Comparison of ENCODE assay signal across 9 cellular contexts in genomic region chr11:71080239-71081097, GRCh38.
DNase-seq lines count a peak whose midpoint lies in the region; ATAC-seq and TF ChIP-seq lines count a peak whose summit lies in the region.
"Had no signal": no experiment of that assay in that cellular context is flagged by ENCODE, and none has a peak within 500 bp of the region (broad histone marks: within the 10 kb centered on the region; RNA-seq: fewer than 3 reads in every experiment).

No MANE protein-coding gene starts in this region.

- intact Hi-C loops in CD14-positive monocyte (cut with micrococcal nuclease), result no loop called here
- intact Hi-C loops in HCT116 (cut with micrococcal nuclease), result loop anchor here (1.0 kb wide), 2 partner anchors 265 to 613 kb away; no protein-coding TSS in a partner anchor
- intact Hi-C loops in activated CD8-positive, alpha-beta T cell treated with anti-CD3 and anti-CD28 coated beads for 36 hours (cut with micrococcal nuclease), result no loop called here

- H3K9me3 Mint-ChIP-seq in CD14-positive monocyte, result peaks cover 0 to 2% (median 0%) of the 10 kb centered on the region in 7 donors
- H3K9me3 Mint-ChIP-seq in activated CD8-positive, alpha-beta T cell treated with anti-CD3 and anti-CD28 coated beads for 36 hours, result no peaks in the 10 kb centered on the region
- H3K9me3 Mint-ChIP-seq: IgD-negative memory B cell had no signal

- CTCF ChIA-PET in HCT116 (lab: Charles Lee), result no interaction called here
- CTCF ChIA-PET in activated CD8-positive, alpha-beta T cell treated with anti-CD3 and anti-CD28 coated beads for 36 hours (lab: Charles Lee), result no interaction called here

- H3K9me3 ChIP-seq in HCT116 (ENCODE audit: control insufficient read depth in 1 of 2, insufficient read depth in 1 of 2, low read depth in 1 of 2, low read length in 2 of 2), result no peaks in the 10 kb centered on the region
- H3K9me3 ChIP-seq in trophoblast cell (ENCODE audit: insufficient read depth, low read depth, low read length), result peaks cover 3% of the 10 kb centered on the region

- RAD21 ChIA-PET in HCT116 (lab: Charles Lee; ENCODE audit: low non-redundant PET in 1 of 2, low total read pairs in 2 of 2, uncharacterized antibody in 2 of 2, unreplicated experiment in 2 of 2), result no interaction called here

- DNase-seq in CD14-positive monocyte (ENCODE audit: low spot score) (no peak), HCT116 (ENCODE audit: low read depth, low spot score) (peak; percentile 79), NCI-H345 treated with DMSO at 0.1 percent for 48 hours (lab: John Stamatoyannopoulos, UW; ENCODE audit: unreplicated experiment) (peak; percentile 59), foreskin melanocyte (peak; percentile 2), trophoblast cell (peak; percentile 51 to 84), cortex of kidney (lab: John Stamatoyannopoulos, UW) (no peak)
- peak; percentile 85 for DNase-seq in activated CD8-positive, alpha-beta T cell treated with anti-CD3 and anti-CD28 coated beads for 36 hours

- H3K36me3 ChIP-seq in HCT116 (ENCODE audit: control insufficient read depth in 1 of 2, insufficient read depth in 2 of 2, low read length in 2 of 2) (no peaks in the 10 kb centered on the region), trophoblast cell (ENCODE audit: control insufficient read depth in 1 of 2, insufficient read depth in 2 of 2, low read length in 2 of 2) (peaks cover 9 to 13% of the 10 kb centered on the region in 2 experiments)

- H3K23ac ChIP-seq in trophoblast cell (ENCODE audit: low read length), result no peak overlapping the region

- no peaks in the 10 kb centered on the region for H3K9me2 ChIP-seq in HCT116 (ENCODE audit: insufficient read depth)

- BruUV-seq in HCT116 (replicated peaks; lab: Mats Ljungman, UMichigan), result no TSS peak

- H4K91ac ChIP-seq in trophoblast cell (ENCODE audit: low read depth, low read length), result no peak overlapping the region

- H3K4me1 ChIP-seq in HCT116 (ENCODE audit: control insufficient read depth in 1 of 2, insufficient read depth in 2 of 2, low read length in 2 of 2) (peaks cover 0 to 7% of the 10 kb centered on the region in 2 experiments; a peak in 1 of 4 replicates), trophoblast cell (ENCODE audit: control insufficient read depth in 1 of 2, insufficient read depth in 2 of 2, low read length in 2 of 2) (no peaks in the 10 kb centered on the region)

- H3K4ac ChIP-seq in trophoblast cell (ENCODE audit: low read depth, low read length), result no peak overlapping the region

- WGBS in trophoblast cell (ENCODE audit: extremely low coverage, insufficient coverage, insufficient read length), result no CpG with 5 or more reads among the region's 25 CpGs

- H2BK12ac ChIP-seq in trophoblast cell (ENCODE audit: low read length), result no peak overlapping the region

- H2BK120ac ChIP-seq in trophoblast cell (ENCODE audit: insufficient read depth, low read length, poor library complexity), result no peak overlapping the region

- POLR2A ChIA-PET in HCT116 (lab: Charles Lee), result no interaction called here
- POLR2A ChIA-PET in activated CD8-positive, alpha-beta T cell treated with anti-CD3 and anti-CD28 coated beads for 36 hours (lab: Charles Lee), result no interaction called here

- peak; percentile 89 for TF ChIP-seq RAD21 in HCT116 (IDR thresholded peaks at IDR 0.05; ENCODE audit: low read depth)

- H3K18ac ChIP-seq in trophoblast cell (ENCODE audit: low read length), result no peak overlapping the region

- H3K14ac ChIP-seq in trophoblast cell (ENCODE audit: low read length), result no peak overlapping the region

- H4K12ac ChIP-seq in trophoblast cell (ENCODE audit: low read depth, low read length), result no peak overlapping the region

- H3K4me2 ChIP-seq in HCT116 (ENCODE audit: low read length) (no peak overlapping the region), trophoblast cell (ENCODE audit: low read length) (no peak overlapping the region)

- H2AK5ac ChIP-seq in trophoblast cell (ENCODE audit: low read length), result no peak overlapping the region

- H3K79me2 ChIP-seq in HCT116 (ENCODE audit: insufficient read depth, low read length) (no peaks in the 10 kb centered on the region), trophoblast cell (ENCODE audit: control insufficient read depth, insufficient read depth, low read length, poor library complexity) (no peaks in the 10 kb centered on the region)

- H3K27me3 Mint-ChIP-seq in CD14-positive monocyte (ENCODE audit: low read depth in 3 of 3), result peaks cover 2 to 9% (median 4%) of the 10 kb centered on the region in 3 donors
- H3K27me3 Mint-ChIP-seq in activated CD8-positive, alpha-beta T cell treated with anti-CD3 and anti-CD28 coated beads for 36 hours, result no peaks in the 10 kb centered on the region

- ATAC-seq in HCT116 (peak; percentile 97), HG02840 (IDR thresholded peaks at IDR 0.05; ENCODE audit: low FRiP score, unreplicated experiment) (no peak)
- peak; percentile 81 for ATAC-seq in activated CD8-positive, alpha-beta T cell treated with anti-CD3 and anti-CD28 coated beads for 36 hours

- H2AFZ ChIP-seq in HCT116 (ENCODE audit: low read depth, low read length, poor library complexity, severe bottlenecking), result no peak overlapping the region
- H2AFZ ChIP-seq in trophoblast cell (ENCODE audit: insufficient read depth, low read length, poor library complexity), result no peak overlapping the region

- H4K8ac ChIP-seq in trophoblast cell (ENCODE audit: low read depth, low read length), result no peak overlapping the region

- H4K20me1 ChIP-seq in HCT116 (ENCODE audit: insufficient read depth), result no peaks in the 10 kb centered on the region

- H3K4me3 Mint-ChIP-seq in CD14-positive monocyte, result no peak overlapping the region
- no peak overlapping the region for H3K4me3 Mint-ChIP-seq in activated CD8-positive, alpha-beta T cell treated with anti-CD3 and anti-CD28 coated beads for 36 hours

- H3K27ac Mint-ChIP-seq in CD14-positive monocyte, result no peak overlapping the region
- no peak overlapping the region for H3K27ac Mint-ChIP-seq in activated CD8-positive, alpha-beta T cell treated with anti-CD3 and anti-CD28 coated beads for 36 hours
- H3K27ac Mint-ChIP-seq: IgD-negative memory B cell had no signal

- no peaks in the 10 kb centered on the region for H3K27me3 ChIP-seq in HCT116 (ENCODE audit: insufficient read depth, low read length)
- H3K27me3 ChIP-seq in trophoblast cell (ENCODE audit: insufficient read depth, low read length), result no peaks in the 10 kb centered on the region

- H3K4me3 ChIP-seq in HCT116 (replicated peaks in 1 of 2; ENCODE audit: low read depth in 1 of 2, low read length in 2 of 2) (no peak overlapping the region), trophoblast cell (ENCODE audit: low read depth, low read length) (no peak overlapping the region)

- H3K36me3 Mint-ChIP-seq in CD14-positive monocyte, result no peaks in the 10 kb centered on the region
- no peaks in the 10 kb centered on the region for H3K36me3 Mint-ChIP-seq in activated CD8-positive, alpha-beta T cell treated with anti-CD3 and anti-CD28 coated beads for 36 hours (ENCODE audit: low read depth)
- H3K36me3 Mint-ChIP-seq: IgD-negative memory B cell had no signal

- TF ChIP-seq POLR2A in HCT116 (IDR thresholded peaks at IDR 0.05; ENCODE audit: borderline replicate concordance, extremely low read depth, insufficient read depth, insufficient read length), result no peak

- H3K9ac ChIP-seq in HCT116 (ENCODE audit: low read length) (no peak overlapping the region), trophoblast cell (ENCODE audit: low read length) (no peak overlapping the region)

- no peak overlapping the region for H3K27ac ChIP-seq in HCT116 (ENCODE audit: low read depth, low read length)
- no peak overlapping the region for H3K27ac ChIP-seq in trophoblast cell (ENCODE audit: low read depth, low read length)

- no peak overlapping the region for H2BK5ac ChIP-seq in trophoblast cell (ENCODE audit: low read depth, low read length, poor library complexity)

- no peaks in the 10 kb centered on the region for H3K4me1 Mint-ChIP-seq in CD14-positive monocyte
- no peaks in the 10 kb centered on the region for H3K4me1 Mint-ChIP-seq in activated CD8-positive, alpha-beta T cell treated with anti-CD3 and anti-CD28 coated beads for 36 hours (ENCODE audit: low read depth)
- H3K4me1 Mint-ChIP-seq: IgD-negative memory B cell had no signal

- H3K79me1 ChIP-seq in trophoblast cell (ENCODE audit: low read length), result no peaks in the 10 kb centered on the region

- TF ChIP-seq CTCF in CD14-positive monocyte (IDR thresholded peaks at IDR 0.05) (peak; percentile 66), HCT116 (IDR thresholded peaks at IDR 0.05 in 2 of 3, conservative IDR thresholded peaks at IDR 0.05 in 1 of 3; ENCODE audit: borderline replicate concordance in 1 of 3, insufficient read depth in 1 of 3, low read depth in 2 of 3, low read length in 2 of 3) (peak; percentile 87 to 100 (median 92))
- TF ChIP-seq CTCF in activated CD8-positive, alpha-beta T cell treated with anti-CD3 and anti-CD28 coated beads for 36 hours (IDR thresholded peaks at IDR 0.05), result peak; percentile 68

TF ChIP-seq in HCT116, 20 proteins besides CTCF, POLR2A, EP300 and RAD21:
- peak; percentile 77 for TF ChIP-seq CBX3 (IDR thresholded peaks at IDR 0.05; ENCODE audit: low read depth)
- TF ChIP-seq ELF1 (IDR thresholded peaks at IDR 0.05; ENCODE audit: borderline replicate concordance, low read depth), result no peak
- no peak for TF ChIP-seq EZH2 (IDR thresholded peaks at IDR 0.05)
- TF ChIP-seq SIN3A (IDR thresholded peaks at IDR 0.05; ENCODE audit: low read depth), result no peak
- TF ChIP-seq ZNF274 (IDR thresholded peaks at IDR 0.05; ENCODE audit: low read depth, low read length), result no peak
- no peak for TF ChIP-seq YY1 (IDR thresholded peaks at IDR 0.05; ENCODE audit: extremely low read depth, insufficient replicate concordance, low read depth, low read length)
- no peak for TF ChIP-seq TCF7L2 (IDR thresholded peaks at IDR 0.05; ENCODE audit: borderline replicate concordance, extremely low read depth, insufficient read depth, insufficient read length)
- TF ChIP-seq CEBPB (IDR thresholded peaks at IDR 0.05; ENCODE audit: low read depth), result peak; percentile 77
- TF ChIP-seq, protein P1, sequence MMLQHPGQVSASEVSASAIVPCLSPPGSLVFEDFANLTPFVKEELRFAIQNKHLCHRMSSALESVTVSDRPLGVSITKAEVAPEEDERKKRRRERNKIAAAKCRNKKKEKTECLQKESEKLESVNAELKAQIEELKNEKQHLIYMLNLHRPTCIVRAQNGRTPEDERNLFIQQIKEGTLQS (IDR thresholded peaks at IDR 0.05), result no peak
- TF ChIP-seq SP1 (IDR thresholded peaks at IDR 0.05; ENCODE audit: low read depth), result no peak
- TF ChIP-seq EZH2phosphoT487 (IDR thresholded peaks at IDR 0.05; ENCODE audit: borderline replicate concordance), result no peak
- no peak for TF ChIP-seq POLR2AphosphoS5 (IDR thresholded peaks at IDR 0.05; ENCODE audit: low read depth, low read length)

Comparison
In these comparisons a context has a peak if more than half of its experiments do, and no peak if none do; other contexts are left out.
1. DNase-seq: peak in HCT116 (single experiment), NCI-H345 treated with DMSO at 0.1 percent for 48 hours (single experiment), activated CD8-positive, alpha-beta T cell treated with anti-CD3 and anti-CD28 coated beads for 36 hours (single experiment), foreskin melanocyte (single experiment) and trophoblast cell (2 of 2); none in CD14-positive monocyte (single experiment) and cortex of kidney (single experiment).
2. Peak in every context shown above with its lines, with median percentiles within 50 percentile points of each other: CTCF ChIP-seq.